In genomic region chr2:207252979-207253640, GRCh38 we compare ENCODE assay signal across 8 cellular contexts.
DNase-seq lines count a peak whose midpoint lies in the region; ATAC-seq, FAIRE-seq and TF ChIP-seq lines count a peak whose summit lies in the region.
"Had no signal": no experiment of that assay in that cellular context is flagged by ENCODE, and none has a peak within 500 bp of the region (broad histone marks: within the 10 kb centered on the region; RNA-seq: fewer than 3 reads in every experiment).

No MANE protein-coding gene starts in this region.

- in situ Hi-C loops in K562 (cut with MboI), result no loop called here

- ATAC-seq in K562 (no peak), GM21723 (IDR thresholded peaks at IDR 0.05; ENCODE audit: unreplicated experiment) (no peak), GM18505 (IDR thresholded peaks at IDR 0.05; ENCODE audit: unreplicated experiment) (no peak)

- TF ChIP-seq CTCF in K562 (IDR thresholded peaks at IDR 0.05 in 2 of 3, conservative IDR thresholded peaks at IDR 0.05 in 1 of 3; ENCODE audit: insufficient read depth in 2 of 3, low read depth in 1 of 3, low read length in 3 of 3), result no peak
- TF ChIP-seq CTCF in neural crest cell (conservative IDR thresholded peaks at IDR 0.05), result no peak

- no peak overlapping the region for H3K4me3 Mint-ChIP-seq in neural crest cell

- no peaks in the 10 kb centered on the region for H4K20me1 ChIP-seq in K562 (replicated peaks; ENCODE audit: control insufficient read depth, insufficient read depth, low read length)

- H3K9me3 Mint-ChIP-seq in neural crest cell, result no peaks in the 10 kb centered on the region

- H3K9me1 ChIP-seq in K562 (ENCODE audit: control insufficient read depth, insufficient read depth, low read length), result no peaks in the 10 kb centered on the region

- no peaks in the 10 kb centered on the region for H3K36me3 Mint-ChIP-seq in neural crest cell (ENCODE audit: low read depth)

- H3K4me1 Mint-ChIP-seq in neural crest cell, result peaks cover 57% of the 10 kb centered on the region

- no peak overlapping the region for H3K27ac ChIP-seq in K562 (ENCODE audit: extremely low read depth, low read depth, low read length)

- no peaks in the 10 kb centered on the region for H3K79me2 ChIP-seq in K562 (ENCODE audit: control insufficient read depth, insufficient read depth, low read length)

- POLR2A ChIA-PET in K562 (lab: Yijun Ruan, JAX), result interaction anchor here (1.1 kb wide), 1 partner anchor 8 kb away, joined by 3 read pairs; no protein-coding TSS in a partner anchor

- CTCF ChIA-PET in K562 (lab: Yijun Ruan, JAX; ENCODE audit: low intra/inter-chr PET ratio), result no interaction called here

- BruUV-seq in K562 (replicated peaks; lab: Mats Ljungman, UMichigan), result no TSS peak

- FAIRE-seq in GM12891 (lab: Jason Lieb, UNC), result no peak
- FAIRE-seq in K562 (lab: Jason Lieb, UNC), result no peak
- FAIRE-seq: endometrium had no signal

- H3K9ac ChIP-seq in K562 (ENCODE audit: insufficient read depth in 1 of 2, low read depth in 2 of 2, low read length in 2 of 2), result no peak overlapping the region

- H3K27me3 Mint-ChIP-seq in neural crest cell (ENCODE audit: low read depth), result peaks cover 2% of the 10 kb centered on the region

- no peak overlapping the region for H3K4me2 ChIP-seq in K562 (ENCODE audit: insufficient read depth, low read length)

- no peak for TF ChIP-seq EP300 in K562 (IDR thresholded peaks at IDR 0.05; ENCODE audit: low read length)

- H3K36me3 ChIP-seq in K562 (ENCODE audit: control insufficient read depth, insufficient read depth, low read length), result no peaks in the 10 kb centered on the region

- TF ChIP-seq RAD21 in K562 (CRISPR knock-in tag; conservative IDR thresholded peaks at IDR 0.05 in 1 of 2, IDR thresholded peaks at IDR 0.05 in 1 of 2), result no peak

- no peak for DNase-seq in GM12891 (ENCODE audit: insufficient read length, low spot score)
- peak; percentile 59 for DNase-seq in NCI-H1694 treated with DMSO at 0.1 percent for 48 hours (lab: John Stamatoyannopoulos, UW)
- no peak for DNase-seq in K562 (ENCODE audit: extremely low read depth in 1 of 4, low spot score in 3 of 4)
- peak; percentile 15 for DNase-seq in neural crest cell (ENCODE audit: low read depth, low spot score)
- no peak for DNase-seq in dermis blood vessel endothelial cell

- WGBS in K562 (ENCODE audit: insufficient coverage, low coverage, missing lambda C conversion rate), result 52% methylated on average over 2 of the region's 4 CpGs

- H2AFZ ChIP-seq in K562 (ENCODE audit: low read depth, low read length), result no peak overlapping the region

- no peak overlapping the region for H3K4me3 ChIP-seq in K562

- no peaks in the 10 kb centered on the region for H3K27me3 ChIP-seq in K562 (ENCODE audit: control insufficient read depth in 2 of 2, insufficient read depth in 2 of 2, low read length in 2 of 2)

- TF ChIP-seq POLR2A in GM12891 (IDR thresholded peaks at IDR 0.05; ENCODE audit: low read depth, low read length) (no peak), K562 (conservative IDR thresholded peaks at IDR 0.05) (no peak), GM18505 (IDR thresholded peaks at IDR 0.05; ENCODE audit: borderline replicate concordance, extremely low read depth, insufficient read depth, insufficient read length) (no peak)

- H3K4me1 ChIP-seq in K562 (replicated peaks in 1 of 2; ENCODE audit: control insufficient read depth in 2 of 2, insufficient read depth in 2 of 2, low read length in 2 of 2), result peaks cover 10 to 49% of the 10 kb centered on the region in 2 experiments; a peak in 4 of 5 replicates

- H3K9me3 ChIP-seq in K562 (replicated peaks; ENCODE audit: control insufficient read depth, insufficient read depth, low read depth, low read length), result no peaks in the 10 kb centered on the region

- H3K27ac Mint-ChIP-seq in neural crest cell (ENCODE audit: unreplicated experiment), result peak overlapping the region; percentile 88

- intact Hi-C loops in K562 (cut with micrococcal nuclease), result no loop called here

TF ChIP-seq in GM12891, 5 proteins besides CTCF, POLR2A, EP300 and RAD21:
- TF ChIP-seq POLR2AphosphoS5 (IDR thresholded peaks at IDR 0.05; ENCODE audit: low read depth, low read length) (no peak), TAF1 (IDR thresholded peaks at IDR 0.05; ENCODE audit: low read depth, low read length) (no peak), POU2F2 (IDR thresholded peaks at IDR 0.05; ENCODE audit: low read depth, low read length) (0 out of 2 replicates have a peak, but pooled peaks have one; percentile 65), PAX5 (IDR thresholded peaks at IDR 0.05; ENCODE audit: insufficient read depth, low read length, severe bottlenecking) (no peak)

TF ChIP-seq in K562, 482 proteins besides CTCF, POLR2A, EP300 and RAD21:
- TF ChIP-seq, protein P1, sequence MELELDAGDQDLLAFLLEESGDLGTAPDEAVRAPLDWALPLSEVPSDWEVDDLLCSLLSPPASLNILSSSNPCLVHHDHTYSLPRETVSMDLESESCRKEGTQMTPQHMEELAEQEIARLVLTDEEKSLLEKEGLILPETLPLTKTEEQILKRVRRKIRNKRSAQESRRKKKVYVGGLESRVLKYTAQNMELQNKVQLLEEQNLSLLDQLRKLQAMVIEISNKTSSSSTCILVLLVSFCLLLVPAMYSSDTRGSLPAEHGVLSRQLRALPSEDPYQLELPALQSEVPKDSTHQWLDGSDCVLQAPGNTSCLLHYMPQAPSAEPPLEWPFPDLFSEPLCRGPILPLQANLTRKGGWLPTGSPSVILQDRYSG (tag; conservative IDR thresholded peaks at IDR 0.05; ENCODE audit: low read depth), result no peak
- TF ChIP-seq RFX1 (IDR thresholded peaks at IDR 0.05) (peak; percentile 70), ZFP36 (IDR thresholded peaks at IDR 0.05; ENCODE audit: low read depth, low read length, partially characterized antibody) (no peak)

Comparison
In these comparisons a context has a peak if more than half of its experiments do, and no peak if none do; other contexts are left out.
1. DNase-seq: peak in NCI-H1694 treated with DMSO at 0.1 percent for 48 hours (single experiment) and neural crest cell (single experiment); none in GM12891 (single experiment), K562 (0 of 4) and dermis blood vessel endothelial cell (single experiment).